ENCODE assay signal across 1 cellular context in the genomic region with DNA sequence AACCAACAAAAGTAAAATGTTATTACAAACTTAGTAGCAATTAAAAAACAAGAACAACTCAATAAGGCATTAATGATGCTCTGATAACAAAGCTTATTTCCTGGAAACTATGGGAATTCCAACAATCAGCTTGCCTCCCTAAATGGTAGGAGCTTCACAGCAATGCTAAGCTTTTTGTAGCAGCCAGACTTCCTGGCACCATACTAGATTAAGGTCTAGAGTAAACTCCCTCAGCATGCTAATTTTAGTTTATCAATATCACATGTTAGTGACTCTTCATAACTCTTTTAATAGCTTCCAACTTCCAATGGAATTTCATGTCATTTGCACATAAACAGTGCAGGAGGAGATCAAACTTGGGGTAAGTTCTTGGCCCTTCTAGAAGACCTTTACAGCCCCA.
TF ChIP-seq lines count a peak whose summit lies in the region.

No MANE protein-coding gene starts in this region.

TF ChIP-seq in HepG2, 621 proteins besides CTCF, POLR2A, EP300 and RAD21 (continued from another document):
- TF ChIP-seq ZNF367 (CRISPR knock-in tag; IDR thresholded peaks at IDR 0.05; ENCODE audit: borderline replicate concordance), result no peak
- TF ChIP-seq CBX2 (IDR thresholded peaks at IDR 0.05; ENCODE audit: low read depth, low read length), result no peak
- no peak for TF ChIP-seq CBX2 (CRISPR knock-in tag; IDR thresholded peaks at IDR 0.05; ENCODE audit: low read depth)
- no peak for TF ChIP-seq ATF3 (CRISPR knock-in tag; IDR thresholded peaks at IDR 0.05)
